ENCODE assay signal across 18 cellular contexts in genomic region chr2:148616696-148617095, GRCh38. TPM values are rescaled to one million over a fixed set of nuclear protein-coding genes. Genes with fewer than 3 reads are reported as not detected.
DNase-seq lines count a peak whose midpoint lies in the region; ATAC-seq and TF ChIP-seq lines count a peak whose summit lies in the region.
"Had no signal": no experiment of that assay in that cellular context is flagged by ENCODE, and none has a peak within 500 bp of the region (broad histone marks: within the 10 kb centered on the region; RNA-seq: fewer than 3 reads in every experiment).

No MANE protein-coding gene starts in this region.

- DNase-seq in BE2C, result peak; percentile 5
- DNase-seq in GM23338 (ENCODE audit: low spot score), result no peak
- DNase-seq in RPMI7951 (ENCODE audit: low read depth), result peak; percentile 7
- DNase-seq in islet precursor cell, result peak; percentile 67
- DNase-seq in NCI-H446 (lab: John Stamatoyannopoulos, UW), result no peak
- no peak for DNase-seq in GM10248 (ENCODE audit: extremely low spot score)
- DNase-seq in foreskin keratinocyte, result no peak
- no peak for DNase-seq in SIG-M5 treated with dmso at 0.1 percent for 504 hours (lab: John Stamatoyannopoulos, UW; ENCODE audit: unreplicated experiment)
- DNase-seq: 8988T; C1 segment of cervical spinal cord; CD4-positive, alpha-beta memory T cell; COR-L47; DMS153; DMS79 treated with DMSO at 0.1 percent for 48 hours; GF-D8; IMR-90 had no signal

- H2AFZ ChIP-seq in GM23338, result peak overlapping the region; percentile 28; the same call in 1 of the 2 replicates

- no peaks in the 10 kb centered on the region for H3K27me3 Mint-ChIP-seq in GM23338 (ENCODE audit: insufficient read depth, low read depth, poor library complexity)
- H3K27me3 Mint-ChIP-seq: CD4-positive, alpha-beta memory T cell had no signal

- 0 out of 2 replicates have a peak, but pooled peaks cover 3% of the 10 kb centered on the region for H3K9me2 ChIP-seq in GM23338 (ENCODE audit: insufficient read depth)

- H3K4me1 Mint-ChIP-seq in GM23338, result peaks cover 25% of the 10 kb centered on the region

- no peaks in the 10 kb centered on the region for H4K20me1 ChIP-seq in GM23338 (replicated peaks; ENCODE audit: insufficient read depth)

- TF ChIP-seq CTCF in BE2C (IDR thresholded peaks at IDR 0.05; ENCODE audit: low read depth, low read length) (no peak), GM23338 (conservative IDR thresholded peaks at IDR 0.05; ENCODE audit: low read depth in 2 of 2) (no peak), GM10248 (IDR thresholded peaks at IDR 0.05; ENCODE audit: control extremely low read depth, extremely low read depth, low read depth, missing control alignments) (no peak), foreskin keratinocyte (conservative IDR thresholded peaks at IDR 0.05) (no peak)

- CTCF ChIA-PET in GM10248 (lab: Yijun Ruan, JAX), result no interaction called here

- no peaks in the 10 kb centered on the region for H3F3A ChIP-seq in GM23338 (replicated peaks; ENCODE audit: low read depth)

- H3K27me3 ChIP-seq in BE2C (no peaks in the 10 kb centered on the region), GM23338 (ENCODE audit: insufficient read depth) (no peaks in the 10 kb centered on the region), foreskin keratinocyte (no peaks in the 10 kb centered on the region)

- H3K9me3 Mint-ChIP-seq in GM23338, result no peaks in the 10 kb centered on the region

- no peaks in the 10 kb centered on the region for H3K9me3 ChIP-seq in BE2C

- no peak for ATAC-seq in GM23338
- no peak for ATAC-seq in foreskin keratinocyte
- ATAC-seq: GM12878, HCT116 had no signal

- no peaks in the 10 kb centered on the region for H3K36me3 Mint-ChIP-seq in GM23338 (ENCODE audit: low read depth)
- H3K36me3 Mint-ChIP-seq: CD4-positive, alpha-beta memory T cell had no signal

- H3K36me3 ChIP-seq in BE2C (no peaks in the 10 kb centered on the region), GM23338 (ENCODE audit: insufficient read depth) (no peaks in the 10 kb centered on the region)

- no peak overlapping the region for H3K4me2 ChIP-seq in GM23338

- no peak overlapping the region for H3K4me3 ChIP-seq in BE2C (ENCODE audit: low read depth, low read length)
- no peak overlapping the region for H3K4me3 ChIP-seq in GM23338
- H3K4me3 ChIP-seq: GM12878 had no signal

- H3K27ac ChIP-seq in GM23338 (ENCODE audit: low read depth) (no peak overlapping the region), foreskin keratinocyte (no peak overlapping the region)

- H3K4me1 ChIP-seq in BE2C (no peaks in the 10 kb centered on the region), GM23338 (ENCODE audit: insufficient read depth) (peaks cover 28% of the 10 kb centered on the region), foreskin keratinocyte (peaks cover 19% of the 10 kb centered on the region)

- POLR2A ChIA-PET in GM10248 (lab: Yijun Ruan, JAX), result no interaction called here

- H3K27ac Mint-ChIP-seq in GM23338, result no peak overlapping the region
- H3K27ac Mint-ChIP-seq: CD4-positive, alpha-beta memory T cell had no signal

- no peaks in the 10 kb centered on the region for H3K79me2 ChIP-seq in GM23338 (replicated peaks; ENCODE audit: insufficient read depth)

- no peak overlapping the region for H3K4me3 Mint-ChIP-seq in GM23338
- H3K4me3 Mint-ChIP-seq: CD4-positive, alpha-beta memory T cell had no signal

TF ChIP-seq in GM23338, 12 proteins besides CTCF, POLR2A, EP300 and RAD21 (continues in another document):
- TF ChIP-seq ZNF331 (CRISPR knock-in tag; IDR thresholded peaks at IDR 0.05; ENCODE audit: low read depth), result no peak
- TF ChIP-seq POLR2AphosphoS5 (IDR thresholded peaks at IDR 0.05; ENCODE audit: low read depth), result no peak
- no peak for TF ChIP-seq ZNF462 (CRISPR knock-in tag; IDR thresholded peaks at IDR 0.05)
- TF ChIP-seq ZNF114 (CRISPR knock-in tag; IDR thresholded peaks at IDR 0.05), result no peak
- TF ChIP-seq EZH2phosphoT487 (IDR thresholded peaks at IDR 0.05; ENCODE audit: unreplicated experiment), result no peak
- no peak for TF ChIP-seq EZH2 (IDR thresholded peaks at IDR 0.05; ENCODE audit: low read depth, unreplicated experiment)
- TF ChIP-seq STAT1 (IDR thresholded peaks at IDR 0.05; ENCODE audit: unreplicated experiment), result no peak
- TF ChIP-seq JUNB (IDR thresholded peaks at IDR 0.05; ENCODE audit: unreplicated experiment), result no peak
- no peak for TF ChIP-seq NANOG (IDR thresholded peaks at IDR 0.05; ENCODE audit: borderline replicate concordance)
- TF ChIP-seq ETS1 (IDR thresholded peaks at IDR 0.05), result no peak

RNA-seq across cellular contexts. Expression of gene EPC2, which starts 27.9 kb away (rescaled TPM):
- 9.6 TPM for polyA plus RNA-seq in BE2C (2012; ENCODE audit: insufficient read depth, insufficient read length, low read depth)
- 27.0 and 28.2 TPM in 2 replicates for total RNA-seq in GM23338 (2014; rRNA removed; shearing (Covaris generic))
- polyA plus RNA-seq in GM23338 (2016; fragmentation: Nextera tagmentation; extraction: Ambion mirVana) (6.3 TPM in 2 replicates), foreskin keratinocyte (2.6 and 3.2 TPM in 2 replicates)
- total RNA-seq in RPMI7951 (2014; rRNA removed; shearing (Covaris generic)), result 15.8 and 16.7 TPM in 2 replicates
- 11.3 and 11.5 TPM in 2 replicates for total RNA-seq in foreskin keratinocyte

Comparison
In these comparisons a context has a peak if more than half of its experiments do, and no peak if none do; other contexts are left out.
1. DNase-seq: peak in BE2C (single experiment), RPMI7951 (single experiment) and islet precursor cell (single experiment); none in GM23338 (single experiment), NCI-H446 (0 of 2), GM10248 (single experiment), foreskin keratinocyte (0 of 2) and SIG-M5 treated with dmso at 0.1 percent for 504 hours (single experiment).